8 cellular contexts compared by ENCODE assay signal in the genomic region with DNA sequence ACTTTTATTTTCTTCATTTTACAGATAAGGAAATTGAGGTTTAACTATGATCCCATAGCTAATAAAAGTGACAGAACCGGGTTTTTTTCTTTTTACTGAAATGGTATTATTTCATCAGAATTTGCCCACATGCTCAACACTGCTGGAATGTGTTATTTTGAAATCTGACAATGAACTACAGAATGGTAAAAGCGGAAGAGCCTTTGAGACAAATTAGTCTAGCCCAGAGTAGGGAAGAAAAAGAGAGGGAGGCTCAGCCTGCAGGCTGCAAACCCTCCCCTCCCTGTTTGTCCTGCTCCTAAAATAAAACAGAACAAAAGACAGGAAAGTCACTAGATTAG.
DNase-seq lines count a peak whose midpoint lies in the region; ATAC-seq and TF ChIP-seq lines count a peak whose summit lies in the region.

No MANE protein-coding gene starts in this region.

- TF ChIP-seq POLR2A in gastroesophageal sphincter (IDR thresholded peaks at IDR 0.05), result no peak

- TF ChIP-seq EP300 in gastroesophageal sphincter (IDR thresholded peaks at IDR 0.05), result no peak

- H3K27ac ChIP-seq in gastroesophageal sphincter (peak overlapping the region in 3 of 4 donors; percentile 76 to 91 (median 85)), skin epidermis (peak overlapping the region in 20 of 21 experiments; percentile 38 to 90 (median 78))

- no peak for TF ChIP-seq CTCF in HFFc6 (IDR thresholded peaks at IDR 0.05)
- no peak for TF ChIP-seq CTCF in gastroesophageal sphincter (IDR thresholded peaks at IDR 0.05)

- H3K27ac Mint-ChIP-seq in HFFc6 (peak overlapping the region; percentile 100), T-helper 17 cell (peak overlapping the region; percentile 87)

- H3K27me3 Mint-ChIP-seq in HFFc6 (ENCODE audit: insufficient read depth) (peaks cover 10% of the 10 kb centered on the region), T-helper 17 cell (no peaks in the 10 kb centered on the region)

- H3K27me3 ChIP-seq in gastroesophageal sphincter, result no peaks in the 10 kb centered on the region

- H3K36me3 ChIP-seq in gastroesophageal sphincter, result no peaks in the 10 kb centered on the region

- H3K4me3 ChIP-seq in gastroesophageal sphincter (no peak overlapping the region), skin epidermis (no peak overlapping the region)

- H3K4me3 Mint-ChIP-seq in HFFc6, result peak overlapping the region; percentile 87
- H3K4me3 Mint-ChIP-seq in T-helper 17 cell, result peak overlapping the region; percentile 74

- DNase-seq in HFFc6 (no peak), T-helper 17 cell (no peak), GM19238 (ENCODE audit: insufficient read length, low spot score) (no peak), A172 (ENCODE audit: low spot score) (no peak)

- H3K9me3 ChIP-seq in T-helper 17 cell (ENCODE audit: control insufficient read depth, low read length, poor library complexity, severe bottlenecking), result no peaks in the 10 kb centered on the region
- H3K9me3 ChIP-seq in gastroesophageal sphincter, result no peaks in the 10 kb centered on the region

- WGBS in gastroesophageal sphincter (ENCODE audit: low coverage in 1 of 2), 2 donors, result 34 to 56% methylated on average over 1 to 2 of the region's 2 CpGs

- H3K4me1 Mint-ChIP-seq in HFFc6 (ENCODE audit: low read depth) (peaks cover 42% of the 10 kb centered on the region), T-helper 17 cell (peaks cover 23% of the 10 kb centered on the region)

- peaks cover 14% of the 10 kb centered on the region for H3K36me3 Mint-ChIP-seq in HFFc6 (ENCODE audit: low read depth)
- peaks cover 2% of the 10 kb centered on the region for H3K36me3 Mint-ChIP-seq in T-helper 17 cell (ENCODE audit: low read depth)

- peaks cover 5% of the 10 kb centered on the region for H3K9me3 Mint-ChIP-seq in HFFc6

- ATAC-seq in T-helper 17 cell (no peak), gastroesophageal sphincter (peak; percentile 44), HG03175 (IDR thresholded peaks at IDR 0.05; ENCODE audit: unreplicated experiment) (no peak), HG02852 (IDR thresholded peaks at IDR 0.05; ENCODE audit: unreplicated experiment) (no peak)

- H3K4me1 ChIP-seq in gastroesophageal sphincter, result peaks cover 0 to 40% (median 30%) of the 10 kb centered on the region in 3 donors
